24 cellular contexts compared by ENCODE assay signal in the genomic region with DNA sequence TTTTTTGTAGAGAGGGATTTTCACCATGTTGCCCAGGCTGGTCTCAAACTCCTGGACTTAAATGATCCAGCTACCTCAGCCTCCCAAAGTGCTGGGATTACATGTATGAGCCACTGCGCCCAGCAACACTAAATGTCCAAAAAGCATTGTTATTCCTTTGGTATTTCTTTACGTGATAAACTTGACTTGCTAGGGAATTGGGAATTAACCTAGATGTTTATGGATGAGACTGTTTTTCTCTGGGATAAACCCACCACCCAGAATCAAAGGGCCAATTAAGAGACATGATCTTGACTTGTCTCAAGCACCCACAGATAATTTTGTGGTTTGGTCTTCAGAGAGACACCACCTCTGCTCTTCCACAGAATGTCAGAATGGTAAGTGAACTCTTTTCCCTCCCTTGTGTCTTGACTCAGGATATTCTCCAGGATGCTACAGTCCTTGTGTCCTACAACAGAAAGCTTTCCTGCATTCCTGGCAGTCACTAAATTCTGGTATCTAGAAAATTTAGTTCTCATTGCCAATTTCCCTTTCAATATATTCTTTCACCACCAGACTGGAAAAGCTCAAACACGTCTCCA. TPM values are rescaled to one million over a fixed set of nuclear protein-coding genes. Genes with fewer than 3 reads are reported as not detected.
"Had no signal": no experiment of that assay in that cellular context is flagged by ENCODE, and none has a peak within 500 bp of the region (broad histone marks: within the 10 kb centered on the region; RNA-seq: fewer than 3 reads in every experiment).

No MANE protein-coding gene starts in this region.

- H2AFZ ChIP-seq: hepatocyte had no signal

- H3K36me3 ChIP-seq: esophagus muscularis mucosa, gastroesophageal sphincter, heart left ventricle, left lung had no signal

- H3K27me3 ChIP-seq: dorsolateral prefrontal cortex, esophagus muscularis mucosa, gastroesophageal sphincter, heart left ventricle, hepatocyte, left lung had no signal

- H3K27ac ChIP-seq: coronary artery, dorsolateral prefrontal cortex, foreskin keratinocyte, hepatocyte, left lung, lower lobe of right lung had no signal

- H3K4me2 ChIP-seq: hepatocyte had no signal

- ATAC-seq: foreskin keratinocyte; gastroesophageal sphincter; heart left ventricle; left colon; left lung; left ventricle myocardium superior; lower lobe of right lung; mucosa of descending colon; naive thymus-derived CD4-positive, alpha-beta T cell had no signal

- H3K4me1 ChIP-seq: foreskin keratinocyte, heart left ventricle, left lung, lower lobe of right lung had no signal

- DNase-seq: dermis blood vessel endothelial cell; dorsolateral prefrontal cortex; effector CD4-positive, alpha-beta T cell; effector memory CD4-positive, alpha-beta T cell; foreskin keratinocyte; heart left ventricle; hypothalamus; immature natural killer cell; islet precursor cell; kidney; kidney glomerular epithelial cell; left colon; left lung; left ventricle myocardium superior; lower lobe of right lung; mesenchymal stem cell; mucosa of descending colon; naive thymus-derived CD4-positive, alpha-beta T cell had no signal

- H3K9me3 ChIP-seq: esophagus muscularis mucosa, gastroesophageal sphincter, heart left ventricle, left lung, lower lobe of right lung, mucosa of descending colon had no signal

- H3K4me3 ChIP-seq: coronary artery, dorsolateral prefrontal cortex, esophagus muscularis mucosa, gastroesophageal sphincter, heart left ventricle, hepatocyte, left lung, lower lobe of right lung, mucosa of descending colon had no signal

- H3K79me2 ChIP-seq: hepatocyte had no signal

- FAIRE-seq: colon, frontal cortex, kidney had no signal

RNA-seq across cellular contexts. Expression of gene ALDH1A1, which starts 55.7 kb away (rescaled TPM):
- polyA plus RNA-seq: naive thymus-derived CD4-positive, alpha-beta T cell had no signal
